In genomic region chr9:79858509-79858908, GRCh38 we compare ENCODE assay signal across 8 cellular contexts.
DNase-seq lines count a peak whose midpoint lies in the region; ATAC-seq and TF ChIP-seq lines count a peak whose summit lies in the region.

No MANE protein-coding gene starts in this region.

- no peaks in the 10 kb centered on the region for H3K4me1 Mint-ChIP-seq in activated T-helper 17 cell treated with anti-CD3 and anti-CD28 coated beads, Interleukin-2, amount 50 U/mL, for 72 hours

- no peaks in the 10 kb centered on the region for H3K4me1 ChIP-seq in neutrophil (ENCODE audit: control insufficient read depth in 1 of 2, insufficient read depth in 1 of 2, low read depth in 1 of 2, low read length in 1 of 2)

- no peaks in the 10 kb centered on the region for H3K36me3 ChIP-seq in neutrophil

- peak overlapping the region; percentile 63 for H3K4me3 Mint-ChIP-seq in activated T-helper 17 cell treated with anti-CD3 and anti-CD28 coated beads, Interleukin-2, amount 50 U/mL, for 72 hours

- intact Hi-C loops in left colon (cut with DNase I, micrococcal nuclease), result no loop called here

- no peaks in the 10 kb centered on the region for H3K27me3 Mint-ChIP-seq in activated T-helper 17 cell treated with anti-CD3 and anti-CD28 coated beads, Interleukin-2, amount 50 U/mL, for 72 hours

- no peak overlapping the region for H3K4me3 ChIP-seq in neutrophil (ENCODE audit: low read depth in 1 of 2, low read length in 1 of 2)

- peaks cover 4% of the 10 kb centered on the region for H3K9me3 Mint-ChIP-seq in activated T-helper 17 cell treated with anti-CD3 and anti-CD28 coated beads, Interleukin-2, amount 50 U/mL, for 72 hours

- H3K36me3 Mint-ChIP-seq in activated T-helper 17 cell treated with anti-CD3 and anti-CD28 coated beads, Interleukin-2, amount 50 U/mL, for 72 hours (ENCODE audit: low read depth), result no peaks in the 10 kb centered on the region

- H3K27ac ChIP-seq in neutrophil, result peak overlapping the region; percentile 51

- H3K27ac Mint-ChIP-seq in activated T-helper 17 cell treated with anti-CD3 and anti-CD28 coated beads, Interleukin-2, amount 50 U/mL, for 72 hours, result no peak overlapping the region

- ATAC-seq in HG03432 (IDR thresholded peaks at IDR 0.05; ENCODE audit: unreplicated experiment), result peak; percentile 72
- ATAC-seq in activated T-helper 17 cell treated with anti-CD3 and anti-CD28 coated beads, Interleukin-2, amount 50 U/mL, for 72 hours (replicated peaks), result peak; percentile 83
- ATAC-seq in left colon, result no peak

- H3K9me3 ChIP-seq in neutrophil, result no peaks in the 10 kb centered on the region

- TF ChIP-seq CTCF in neutrophil (IDR thresholded peaks at IDR 0.05), result no peak

- H3K27me3 ChIP-seq in neutrophil, result no peaks in the 10 kb centered on the region

- DNase-seq in NCI-H1436 (lab: John Stamatoyannopoulos, UW), result peak; percentile 11
- DNase-seq in NCI-H1436 treated with DMSO at 0.1 percent for 48 hours (lab: John Stamatoyannopoulos, UW), result no peak
- DNase-seq in HUDEP-2 (lab: John Stamatoyannopoulos, UW; ENCODE audit: unreplicated experiment in 76 of 76), result no peak
- DNase-seq in left colon, result no peak
- no peak for DNase-seq in NCI-H526 treated with DMSO at 0.1 percent for 48 hours (lab: John Stamatoyannopoulos, UW)
